12 cellular contexts compared by ENCODE assay signal in genomic region chr2:33214436-33214835, GRCh38.
DNase-seq lines count a peak whose midpoint lies in the region; ATAC-seq and TF ChIP-seq lines count a peak whose summit lies in the region.
"Had no signal": no experiment of that assay in that cellular context is flagged by ENCODE, and none has a peak within 500 bp of the region (broad histone marks: within the 10 kb centered on the region; RNA-seq: fewer than 3 reads in every experiment).

No MANE protein-coding gene starts in this region.

- H3K36me3 Mint-ChIP-seq in naive thymus-derived CD4-positive, alpha-beta T cell, result no peaks in the 10 kb centered on the region

- intact Hi-C loops in naive thymus-derived CD4-positive, alpha-beta T cell (cut with micrococcal nuclease), result no loop called here
- intact Hi-C loops in PC-9 (cut with micrococcal nuclease; ENCODE audit: unreplicated experiment), result no loop called here

- no peak for TF ChIP-seq CTCF in choroid plexus epithelial cell (conservative IDR thresholded peaks at IDR 0.05; ENCODE audit: low read depth, low read length)
- no peak for TF ChIP-seq CTCF in neural cell (IDR thresholded peaks at IDR 0.05; ENCODE audit: poor library complexity, severe bottlenecking)
- no peak for TF ChIP-seq CTCF in PC-9 (conservative IDR thresholded peaks at IDR 0.05)

- H3K9me3 Mint-ChIP-seq in naive thymus-derived CD4-positive, alpha-beta T cell, result no peaks in the 10 kb centered on the region
- H3K9me3 Mint-ChIP-seq: activated T-cell treated with anti-CD3 and anti-CD28 coated beads, Interleukin-2, amount 50 U/mL, for 4 hours; stimulated activated naive CD8-positive, alpha-beta T cell treated with anti-CD3 and anti-CD28 coated beads, Interleukin-15, Interleukin-2, amounts not matched to agents 100 ng/mL and 50 ng/mL, for 24 hours had no signal

- H3K4me3 ChIP-seq in choroid plexus epithelial cell (ENCODE audit: low read depth, low read length), result no peak overlapping the region
- peak overlapping the region; percentile 28 for H3K4me3 ChIP-seq in neural cell (ENCODE audit: low read length)
- no peak overlapping the region for H3K4me3 ChIP-seq in naive thymus-derived CD4-positive, alpha-beta T cell (ENCODE audit: low read length)
- no peak overlapping the region for H3K4me3 ChIP-seq in PC-9

- no peaks in the 10 kb centered on the region for H3K9me2 ChIP-seq in neural cell (ENCODE audit: insufficient read depth, low read length)
- H3K9me2 ChIP-seq in PC-9 (ENCODE audit: insufficient read depth), result no peaks in the 10 kb centered on the region

- H3K79me2 ChIP-seq in neural cell (replicated peaks; ENCODE audit: insufficient read depth, low read length), result no peaks in the 10 kb centered on the region
- H3K79me2 ChIP-seq in PC-9 (ENCODE audit: low read depth), result no peaks in the 10 kb centered on the region

- H3F3A ChIP-seq in neural cell (ENCODE audit: insufficient read depth, low read length, poor library complexity, severe bottlenecking), result peaks cover 5% of the 10 kb centered on the region
- no peaks in the 10 kb centered on the region for H3F3A ChIP-seq in PC-9 (ENCODE audit: insufficient read depth, low read depth)

- H2AFZ ChIP-seq in neural cell (ENCODE audit: low read depth, low read length) (no peak overlapping the region), PC-9 (no peak overlapping the region)

- H3K4me3 Mint-ChIP-seq in naive thymus-derived CD4-positive, alpha-beta T cell, result no peak overlapping the region
- H3K4me3 Mint-ChIP-seq: activated T-cell treated with anti-CD3 and anti-CD28 coated beads, Interleukin-2, amount 50 U/mL, for 4 hours; stimulated activated naive CD8-positive, alpha-beta T cell treated with anti-CD3 and anti-CD28 coated beads, Interleukin-15, Interleukin-2, amounts not matched to agents 100 ng/mL and 50 ng/mL, for 24 hours had no signal

- CTCF ChIA-PET in naive thymus-derived CD4-positive, alpha-beta T cell (lab: Charles Lee), result no interaction called here
- CTCF ChIA-PET in PC-9 (lab: Charles Lee), result no interaction called here

- H3K4me1 ChIP-seq in naive thymus-derived CD4-positive, alpha-beta T cell (ENCODE audit: control insufficient read depth in 2 of 2, insufficient read depth in 2 of 2, low read length in 2 of 2), result no peaks in the 10 kb centered on the region
- H3K4me1 ChIP-seq in PC-9 (replicated peaks; ENCODE audit: insufficient read depth), result peaks cover 5% of the 10 kb centered on the region

- peak; percentile 72 for DNase-seq in EH (ENCODE audit: low read depth)
- DNase-seq in choroid plexus epithelial cell (ENCODE audit: low read depth), result peak; percentile 95
- DNase-seq in naive thymus-derived CD4-positive, alpha-beta T cell, result no peak
- no peak for DNase-seq in PC-9
- DNase-seq in activated naive CD4-positive, alpha-beta T cell (lab: John Stamatoyannopoulos, UW), result no peak
- DNase-seq: activated T-cell treated with anti-CD3 and anti-CD28 coated beads, Interleukin-2, amount 50 U/mL, for 4 hours; T1000 had no signal

- H4K20me1 ChIP-seq in neural cell (ENCODE audit: insufficient read depth) (no peaks in the 10 kb centered on the region), PC-9 (ENCODE audit: insufficient read depth) (no peaks in the 10 kb centered on the region)

- no peaks in the 10 kb centered on the region for H3K9me3 ChIP-seq in neural cell (ENCODE audit: low read length)
- H3K9me3 ChIP-seq in naive thymus-derived CD4-positive, alpha-beta T cell (ENCODE audit: control insufficient read depth in 2 of 3, low read length in 3 of 3), result no peaks in the 10 kb centered on the region
- no peaks in the 10 kb centered on the region for H3K9me3 ChIP-seq in PC-9 (ENCODE audit: insufficient read depth, low read depth)

- H3K27me3 Mint-ChIP-seq in naive thymus-derived CD4-positive, alpha-beta T cell, result peaks cover 0 to 9% (median 4%) of the 10 kb centered on the region in 5 donors

- no peak overlapping the region for H3K4me2 ChIP-seq in neural cell (ENCODE audit: low read length)
- no peak overlapping the region for H3K4me2 ChIP-seq in PC-9

- H3K27ac ChIP-seq in neural cell (ENCODE audit: low read length) (peak overlapping the region; percentile 62), PC-9 (no peak overlapping the region)
- no peak overlapping the region for H3K27ac ChIP-seq in naive thymus-derived CD4-positive, alpha-beta T cell (ENCODE audit: low read depth, low read length)
- H3K27ac ChIP-seq: C4-2B had no signal

- H3K36me3 ChIP-seq in neural cell (ENCODE audit: insufficient read depth, low read length) (no peaks in the 10 kb centered on the region), PC-9 (ENCODE audit: low read depth) (no peaks in the 10 kb centered on the region)
- H3K36me3 ChIP-seq in naive thymus-derived CD4-positive, alpha-beta T cell (ENCODE audit: control insufficient read depth in 2 of 3, insufficient read depth in 3 of 3, low read length in 3 of 3), result no peaks in the 10 kb centered on the region

- H3K27ac Mint-ChIP-seq in naive thymus-derived CD4-positive, alpha-beta T cell, result no peak overlapping the region
- H3K27ac Mint-ChIP-seq: stimulated activated naive CD8-positive, alpha-beta T cell treated with anti-CD3 and anti-CD28 coated beads, Interleukin-15, Interleukin-2, amounts not matched to agents 100 ng/mL and 50 ng/mL, for 24 hours had no signal

- peaks cover 0 to 2% (median 0%) of the 10 kb centered on the region in 7 donors for H3K4me1 Mint-ChIP-seq in naive thymus-derived CD4-positive, alpha-beta T cell

- BruUV-seq in PC-9 (replicated peaks; lab: Mats Ljungman, UMichigan), result no TSS peak

- ATAC-seq in HG02798 (IDR thresholded peaks at IDR 0.05; ENCODE audit: poor library complexity, unreplicated experiment) (peak; percentile 74), HG02884 (IDR thresholded peaks at IDR 0.05; ENCODE audit: unreplicated experiment) (no peak)
- no peak for ATAC-seq in naive thymus-derived CD4-positive, alpha-beta T cell
- ATAC-seq: activated T-cell treated with anti-CD3 and anti-CD28 coated beads, Interleukin-2, amount 50 U/mL, for 4 hours had no signal

- POLR2A ChIA-PET in naive thymus-derived CD4-positive, alpha-beta T cell (lab: Charles Lee), result no interaction called here
- POLR2A ChIA-PET in PC-9 (lab: Charles Lee; ENCODE audit: unreplicated experiment), result no interaction called here

- TF ChIP-seq EP300 in neural cell (conservative IDR thresholded peaks at IDR 0.05; ENCODE audit: poor library complexity, severe bottlenecking), result no peak

- H3K27me3 ChIP-seq in neural cell (ENCODE audit: insufficient read depth, low read depth, low read length) (no peaks in the 10 kb centered on the region), PC-9 (ENCODE audit: insufficient read depth, low read depth) (no peaks in the 10 kb centered on the region)
- H3K27me3 ChIP-seq in naive thymus-derived CD4-positive, alpha-beta T cell (ENCODE audit: control insufficient read depth in 2 of 2, insufficient read depth in 2 of 2, low read length in 2 of 2), result no peaks in the 10 kb centered on the region

- no peak overlapping the region for H3K9ac ChIP-seq in neural cell (ENCODE audit: low read length)

- no peak for TF ChIP-seq RAD21 in neural cell (conservative IDR thresholded peaks at IDR 0.05)

TF ChIP-seq in neural cell, 6 proteins besides CTCF, POLR2A, EP300 and RAD21:
- no peak for TF ChIP-seq EZH2 (IDR thresholded peaks at IDR 0.05; ENCODE audit: borderline replicate concordance, insufficient read depth, low read length, poor library complexity, severe bottlenecking)
- TF ChIP-seq MXI1 (conservative IDR thresholded peaks at IDR 0.05; ENCODE audit: poor library complexity, severe bottlenecking), result no peak
- no peak for TF ChIP-seq TAF1 (IDR thresholded peaks at IDR 0.05; ENCODE audit: low read depth)
- no peak for TF ChIP-seq POLR2AphosphoS5 (IDR thresholded peaks at IDR 0.05)
- TF ChIP-seq REST (IDR thresholded peaks at IDR 0.05; ENCODE audit: borderline replicate concordance), result no peak
- no peak for TF ChIP-seq SMC3 (conservative IDR thresholded peaks at IDR 0.05; ENCODE audit: poor library complexity)

Comparison
In these comparisons a context has a peak if more than half of its experiments do, and no peak if none do; other contexts are left out.
1. DNase-seq: peak in EH (single experiment) and choroid plexus epithelial cell (single experiment); none in naive thymus-derived CD4-positive, alpha-beta T cell (0 of 9), PC-9 (0 of 2) and activated naive CD4-positive, alpha-beta T cell (0 of 4).